In genomic region chr14:54366726-54367707, GRCh38 we compare ENCODE assay signal across 9 cellular contexts. TPM values are rescaled to one million over a fixed set of nuclear protein-coding genes. Genes with fewer than 3 reads are reported as not detected.
A peak's percentile ranks its signal among the peaks of the same experiment; 100 is the strongest.
DNase-seq lines count a peak whose midpoint lies in the region; ATAC-seq lines count a peak whose summit lies in the region.
"Had no signal": no experiment of that assay in that cellular context is flagged by ENCODE, and none has a peak within 500 bp of the region (broad histone marks: within the 10 kb centered on the region; RNA-seq: fewer than 3 reads in every experiment).

No MANE protein-coding gene starts in this region.

- no peaks in the 10 kb centered on the region for H3K27me3 ChIP-seq in HUES6 (ENCODE audit: control insufficient read depth, insufficient read depth, low read length)

- H3K4me1 ChIP-seq in HUES6 (ENCODE audit: control insufficient read depth, insufficient read depth, low read length), result peaks cover 60% of the 10 kb centered on the region

- ATAC-seq in GM18519 (IDR thresholded peaks at IDR 0.05; ENCODE audit: low FRiP score, unreplicated experiment) (peak; percentile 57), left colon (peak; percentile 94)
- peak; percentile 73 for ATAC-seq in stimulated activated naive B cell treated with anti-CD40 and anti-IgM and Interleukin-4, amounts not matched to agents 10 μg/mL and 1 μg/mL and 100 μg/mL, for 72 hours (replicated peaks)

- H3K36me3 Mint-ChIP-seq in stimulated activated naive B cell treated with anti-CD40 and anti-IgM and Interleukin-4, amounts not matched to agents 10 μg/mL and 1 μg/mL and 100 μg/mL, for 72 hours, result no peaks in the 10 kb centered on the region

- peak overlapping the region; percentile 53 for H3K9ac ChIP-seq in HUES6 (ENCODE audit: low read length)

- no peaks in the 10 kb centered on the region for H3K9me3 ChIP-seq in HUES6 (ENCODE audit: control insufficient read depth, insufficient read depth, low read depth, low read length)

- no peaks in the 10 kb centered on the region for H3K36me3 ChIP-seq in HUES6 (ENCODE audit: control insufficient read depth, insufficient read depth, low read length)

- DNase-seq in AG20443 (ENCODE audit: low spot score) (peak; percentile 70), SHP77 treated with DMSO at 0.1 percent for 48 hours (lab: John Stamatoyannopoulos, UW) (peak; percentile 18), cerebellar cortex (ENCODE audit: low spot score) (peak; percentile 75), left colon (peak; percentile 36 to 51), KG1 (lab: John Stamatoyannopoulos, UW) (no peak)
- no peak for DNase-seq in stimulated activated naive B cell treated with anti-CD40 and anti-IgM and Interleukin-4, amounts not matched to agents 10 μg/mL and 1 μg/mL and 100 μg/mL, for 72 hours

- no peak overlapping the region for H3K4me3 Mint-ChIP-seq in stimulated activated naive B cell treated with anti-CD40 and anti-IgM and Interleukin-4, amounts not matched to agents 10 μg/mL and 1 μg/mL and 100 μg/mL, for 72 hours
- H3K4me3 Mint-ChIP-seq: IgD-negative memory B cell had no signal

- intact Hi-C loops in left colon (cut with DNase I, micrococcal nuclease), result no loop called here

- H3K27me3 Mint-ChIP-seq in stimulated activated naive B cell treated with anti-CD40 and anti-IgM and Interleukin-4, amounts not matched to agents 10 μg/mL and 1 μg/mL and 100 μg/mL, for 72 hours, result peaks cover 0 to 11% of the 10 kb centered on the region in 2 donors

- H3K27ac Mint-ChIP-seq in stimulated activated naive B cell treated with anti-CD40 and anti-IgM and Interleukin-4, amounts not matched to agents 10 μg/mL and 1 μg/mL and 100 μg/mL, for 72 hours, result no peak overlapping the region

- peaks cover 2 to 5% of the 10 kb centered on the region in 2 donors for H3K4me1 Mint-ChIP-seq in stimulated activated naive B cell treated with anti-CD40 and anti-IgM and Interleukin-4, amounts not matched to agents 10 μg/mL and 1 μg/mL and 100 μg/mL, for 72 hours

- peak overlapping the region; percentile 12; the same call in 1 of the 2 replicates for H3K27ac ChIP-seq in HUES6 (ENCODE audit: low read depth, low read length)

- H3K9me3 Mint-ChIP-seq in stimulated activated naive B cell treated with anti-CD40 and anti-IgM and Interleukin-4, amounts not matched to agents 10 μg/mL and 1 μg/mL and 100 μg/mL, for 72 hours, result no peaks in the 10 kb centered on the region
- H3K9me3 Mint-ChIP-seq: IgD-negative memory B cell had no signal

- H3K4me3 ChIP-seq in HUES6 (ENCODE audit: low read depth, low read length), result no peak overlapping the region

RNA-seq across cellular contexts. Expression of gene CDKN3, which starts 29.8 kb away (rescaled TPM):
- 10 to 100 TPM in 1 of 2 donors, 1 to 10 TPM in 1; 6.3 to 12.8 TPM for total RNA-seq in left colon

Comparison
In these comparisons a context has a peak if more than half of its experiments do, and no peak if none do; other contexts are left out.
1. DNase-seq: peak in AG20443 (single experiment), SHP77 treated with DMSO at 0.1 percent for 48 hours (single experiment), cerebellar cortex (single experiment) and left colon (2 of 2); none in stimulated activated naive B cell treated with anti-CD40 and anti-IgM and Interleukin-4, amounts not matched to agents 10 μg/mL and 1 μg/mL and 100 μg/mL, for 72 hours (single experiment) and KG1 (single experiment).
2. Peak in every context shown above with its lines, with median percentiles within 50 percentile points of each other: ATAC-seq.